Comparison of ENCODE assay signal across 30 cellular contexts in genomic region chr13:41211062-41211461, GRCh38.
"Had no signal": no experiment of that assay in that cellular context is flagged by ENCODE, and none has a peak within 500 bp of the region (broad histone marks: within the 10 kb centered on the region; RNA-seq: fewer than 3 reads in every experiment).

No MANE protein-coding gene starts in this region.

- FAIRE-seq: colon, endometrium, endothelial cell of umbilical vein, frontal cortex had no signal

- H3K27me3 Mint-ChIP-seq: dendritic cell treated with granulocyte-macrophage colony-stimulating factor and Interleukin-4, amounts not matched to agents 40 ng/mL and 50 ng/mL, for 4 days; effector memory CD8-positive, alpha-beta T cell had no signal

- H3K27ac ChIP-seq: colonic mucosa, coronary artery, dorsolateral prefrontal cortex, epithelial cell of prostate, esophagus muscularis mucosa, esophagus squamous epithelium, foreskin keratinocyte, gastrocnemius medialis, gastroesophageal sphincter, heart left ventricle, heart right ventricle, hepatocyte had no signal

- H3K79me2 ChIP-seq: hepatocyte had no signal

- H2AFZ ChIP-seq: hepatocyte had no signal

- ATAC-seq: effector memory CD8-positive, alpha-beta T cell; esophagus mucosa; foreskin keratinocyte; gastrocnemius medialis; gastroesophageal sphincter; heart left ventricle; heart right ventricle had no signal

- H3K27me3 ChIP-seq: colonic mucosa, dorsolateral prefrontal cortex, esophagus muscularis mucosa, esophagus squamous epithelium, foreskin keratinocyte, gastrocnemius medialis, gastroesophageal sphincter, heart left ventricle, heart right ventricle, hepatocyte had no signal

- H3K4me3 ChIP-seq: colonic mucosa, coronary artery, dorsolateral prefrontal cortex, esophagus muscularis mucosa, esophagus squamous epithelium, gastrocnemius medialis, gastroesophageal sphincter, heart left ventricle, heart right ventricle, hepatocyte had no signal

- DNase-seq: colonic mucosa; cortex of kidney; dermis blood vessel endothelial cell; dorsolateral prefrontal cortex; effector CD4-positive, alpha-beta T cell; effector CD8-positive, alpha-beta T cell; effector memory CD4-positive, alpha-beta T cell; effector memory CD8-positive, alpha-beta T cell; endodermal cell; erythroblast; esophagus squamous epithelium; foreskin fibroblast; foreskin keratinocyte; foreskin melanocyte; gastrocnemius medialis; glutamatergic neuron; head of caudate nucleus; heart left ventricle; heart right ventricle had no signal

- H3K4me3 Mint-ChIP-seq: dendritic cell treated with granulocyte-macrophage colony-stimulating factor and Interleukin-4, amounts not matched to agents 40 ng/mL and 50 ng/mL, for 4 days; effector memory CD8-positive, alpha-beta T cell; endodermal cell had no signal

- H3K36me3 ChIP-seq: colonic mucosa, esophagus muscularis mucosa, esophagus squamous epithelium, gastrocnemius medialis, gastroesophageal sphincter, heart left ventricle had no signal

- H3K9me3 ChIP-seq: colonic mucosa had no signal

- H3K4me1 Mint-ChIP-seq: endodermal cell had no signal

- H3K4me2 ChIP-seq: hepatocyte had no signal

- H3K4me1 ChIP-seq: colonic mucosa, gastrocnemius medialis, gastroesophageal sphincter, heart left ventricle, heart right ventricle had no signal

- H3K27ac Mint-ChIP-seq: dendritic cell treated with granulocyte-macrophage colony-stimulating factor and Interleukin-4, amounts not matched to agents 40 ng/mL and 50 ng/mL, for 4 days; effector memory CD8-positive, alpha-beta T cell; endodermal cell had no signal
